In the genomic region with DNA sequence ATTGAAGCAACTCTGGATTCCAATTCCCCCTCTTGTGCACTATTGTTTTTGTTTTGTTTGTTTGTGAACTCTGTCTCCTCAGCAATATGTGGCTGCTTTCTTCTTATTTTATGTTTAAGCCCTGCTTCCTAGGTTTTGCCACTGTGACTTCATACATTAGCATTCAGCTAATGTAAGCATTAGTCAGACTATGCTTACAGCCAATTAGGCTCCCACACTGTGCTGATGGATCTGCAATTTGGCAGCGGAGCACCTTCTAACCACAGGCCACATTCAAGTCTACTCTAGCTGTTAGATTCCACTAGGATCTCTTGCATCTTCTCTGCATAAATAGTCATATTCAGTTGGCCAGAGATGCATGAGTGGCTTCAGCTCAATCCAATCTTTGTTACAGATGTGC, we compare ENCODE assay signal across 13 cellular contexts. TPM values are rescaled to one million over a fixed set of nuclear protein-coding genes. Genes with fewer than 3 reads are reported as not detected.
A peak's percentile ranks its signal among the peaks of the same experiment; 100 is the strongest.
DNase-seq lines count a peak whose midpoint lies in the region; ATAC-seq and TF ChIP-seq lines count a peak whose summit lies in the region.
"Had no signal": no experiment of that assay in that cellular context is flagged by ENCODE, and none has a peak within 500 bp of the region (broad histone marks: within the 10 kb centered on the region; RNA-seq: fewer than 3 reads in every experiment).

No MANE protein-coding gene starts in this region.

- no peak overlapping the region for H3K9ac ChIP-seq in DND-41 (ENCODE audit: low read depth, low read length)
- H3K9ac ChIP-seq: parathyroid adenoma had no signal

- peak; percentile 27; the same call in 1 of the 3 replicates for ATAC-seq in DND-41 (ENCODE audit: insufficient read depth, low read depth)
- ATAC-seq in GM18502 (IDR thresholded peaks at IDR 0.05; ENCODE audit: poor library complexity, unreplicated experiment): no peak
- ATAC-seq: activated CD4-positive, alpha-beta T cell treated with anti-CD3 and anti-CD28 coated beads for 36 hours; lower lobe of right lung had no signal

- no peak overlapping the region for H3K4me3 ChIP-seq in DND-41 (ENCODE audit: low read depth in 1 of 2, low read length in 2 of 2)
- H3K4me3 ChIP-seq in MG63: no peak overlapping the region
- H3K4me3 ChIP-seq in choroid plexus epithelial cell (ENCODE audit: low read depth, low read length): no peak overlapping the region
- H3K4me3 ChIP-seq in neutrophil (ENCODE audit: low read depth in 1 of 2, low read length in 1 of 2): peak overlapping the region in 1 of 2 experiments; percentile 64
- H3K4me3 ChIP-seq: lower lobe of right lung, SK-N-MC had no signal

- peaks cover 3% of the 10 kb centered on the region for H3K9me3 ChIP-seq in DND-41 (ENCODE audit: insufficient read depth, low read length, severe bottlenecking)
- 0 out of 2 replicates have a peak, but pooled peaks cover 3% of the 10 kb centered on the region for H3K9me3 ChIP-seq in MG63
- no peaks in the 10 kb centered on the region for H3K9me3 ChIP-seq in neutrophil
- H3K9me3 ChIP-seq: lower lobe of right lung had no signal

- TF ChIP-seq CTCF in DND-41 (IDR thresholded peaks at IDR 0.05; ENCODE audit: borderline replicate concordance, extremely low read depth, low read length, poor library complexity, severe bottlenecking) (no peak), choroid plexus epithelial cell (conservative IDR thresholded peaks at IDR 0.05; ENCODE audit: low read depth, low read length) (no peak), neutrophil (IDR thresholded peaks at IDR 0.05) (no peak)

- no peak for DNase-seq in DND-41
- peak; percentile 91 for DNase-seq in MG63
- DNase-seq in choroid plexus epithelial cell (ENCODE audit: low read depth): peak; percentile 91
- DNase-seq in activated CD8-positive, alpha-beta memory T cell treated with anti-CD3 and anti-CD28 coated beads, Interleukin-2, amount 50 U/mL, for 48 hours: no peak
- DNase-seq in DMS153 (lab: John Stamatoyannopoulos, UW): no peak
- no peak for DNase-seq in activated gamma-delta T cell (lab: John Stamatoyannopoulos, UW)
- DNase-seq: activated CD4-positive, alpha-beta T cell treated with anti-CD3 and anti-CD28 coated beads for 36 hours; lower lobe of right lung; stimulated activated naive CD4-positive, alpha-beta T cell treated with Interleukin-2 at 50 U/mL for 16 hours had no signal

- no peaks in the 10 kb centered on the region for H4K20me1 ChIP-seq in DND-41 (ENCODE audit: insufficient read depth, low read length)

- H3K27ac ChIP-seq in DND-41 (ENCODE audit: low read length): no peak overlapping the region
- H3K27ac ChIP-seq in neutrophil: peak overlapping the region; percentile 94
- H3K27ac ChIP-seq: lower lobe of right lung, parathyroid adenoma, SK-N-MC had no signal

- no peaks in the 10 kb centered on the region for H3K36me3 ChIP-seq in DND-41 (ENCODE audit: insufficient read depth, low read length)
- no peaks in the 10 kb centered on the region for H3K36me3 ChIP-seq in MG63
- H3K36me3 ChIP-seq in neutrophil: no peaks in the 10 kb centered on the region
- H3K36me3 ChIP-seq: lower lobe of right lung had no signal

- no peak overlapping the region for H2AFZ ChIP-seq in DND-41 (ENCODE audit: low read depth, low read length)
- H2AFZ ChIP-seq: parathyroid adenoma had no signal

- no peak overlapping the region for H3K4me2 ChIP-seq in DND-41 (ENCODE audit: insufficient read depth, low read length)

- H3K79me2 ChIP-seq in DND-41 (ENCODE audit: insufficient read depth, low read length): no peaks in the 10 kb centered on the region
- H3K79me2 ChIP-seq: parathyroid adenoma had no signal

- H3K27me3 ChIP-seq in DND-41 (ENCODE audit: insufficient read depth, low read length, poor library complexity): no peaks in the 10 kb centered on the region
- no peaks in the 10 kb centered on the region for H3K27me3 ChIP-seq in MG63
- H3K27me3 ChIP-seq in neutrophil: no peaks in the 10 kb centered on the region

- peaks cover 7% of the 10 kb centered on the region for H3K4me1 ChIP-seq in DND-41 (ENCODE audit: insufficient read depth, low read length)
- H3K4me1 ChIP-seq in neutrophil (ENCODE audit: control insufficient read depth in 1 of 2, insufficient read depth in 1 of 2, low read depth in 1 of 2, low read length in 1 of 2): peaks cover 93 to 99% of the 10 kb centered on the region in 2 experiments
- H3K4me1 ChIP-seq: parathyroid adenoma had no signal

RNA-seq across cellular contexts. Expression of a gene that starts 9.6 kb away (rescaled TPM):
- total RNA-seq in MG63 (2014; rRNA removed; shearing (Covaris generic); ENCODE audit: low replicate concordance): 35.6 and 49.5 TPM in 2 replicates

Comparison
In these comparisons a context has a peak if more than half of its experiments do, and no peak if none do; other contexts are left out.
1. DNase-seq: peak in MG63 (single experiment) and choroid plexus epithelial cell (single experiment); none in DND-41 (single experiment), activated CD8-positive, alpha-beta memory T cell treated with anti-CD3 and anti-CD28 coated beads, Interleukin-2, amount 50 U/mL, for 48 hours (single experiment), DMS153 (single experiment) and activated gamma-delta T cell (single experiment).